10 cellular contexts compared by ENCODE assay signal in genomic region chr10:4978870-4979269, GRCh38.
"Had no signal": no experiment of that assay in that cellular context is flagged by ENCODE, and none has a peak within 500 bp of the region (broad histone marks: within the 10 kb centered on the region; RNA-seq: fewer than 3 reads in every experiment).

No MANE protein-coding gene starts in this region.

- ATAC-seq: GM23338, HCT116 had no signal

- H3K9ac ChIP-seq: GM23248 had no signal

- H3K4me2 ChIP-seq: GM23338 had no signal

- H2AFZ ChIP-seq: GM23248, GM23338 had no signal

- FAIRE-seq: H1, H54 had no signal

- H3K4me3 ChIP-seq: GM23248, GM23338, HAP-1 had no signal

- H3K9me3 ChIP-seq: HAP-1 had no signal

- H3K36me3 ChIP-seq: HAP-1 had no signal

- H3K27ac ChIP-seq: GM23248 had no signal

- DNase-seq: GM23248, GOT3, H9, HCEC 1CT, HFFc6 had no signal
